Comparison of ENCODE assay signal across 1 cellular context in the genomic region with DNA sequence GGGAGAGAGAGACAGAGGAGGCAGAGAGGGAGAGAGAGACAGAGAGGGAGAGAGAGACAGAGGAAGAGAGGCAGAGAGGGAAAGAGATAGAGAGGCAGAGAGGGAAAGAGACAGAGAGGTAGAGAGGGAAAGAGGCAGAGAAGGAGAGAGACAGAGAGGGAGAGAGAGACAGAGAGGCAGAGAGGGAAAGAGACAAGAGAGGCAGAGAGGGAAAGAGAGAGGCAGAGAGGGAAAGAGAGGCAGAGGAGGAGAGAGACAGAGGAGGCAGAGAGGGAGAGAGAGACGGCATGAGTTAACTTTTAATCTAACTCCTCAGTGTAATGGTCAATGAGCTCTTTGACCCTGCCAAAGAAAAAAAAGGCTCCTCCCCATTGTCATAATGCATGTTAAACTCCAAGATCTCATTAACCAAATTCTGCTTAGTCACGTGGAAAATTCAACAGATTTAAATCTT.
TF ChIP-seq lines count a peak whose summit lies in the region.

No MANE protein-coding gene starts in this region.

TF ChIP-seq in HepG2, 621 proteins besides CTCF, POLR2A, EP300 and RAD21 (continued from another document and continues in another):
- TF ChIP-seq LCORL (IDR thresholded peaks at IDR 0.05) (0 out of 2 replicates have a peak, but pooled peaks have one; percentile 51), LCORL (CRISPR knock-in tag; IDR thresholded peaks at IDR 0.05) (0 out of 2 replicates have a peak, but pooled peaks have one; percentile 27), ZNF652 (CRISPR knock-in tag; IDR thresholded peaks at IDR 0.05; ENCODE audit: borderline replicate concordance, low read depth) (peak; percentile 82), ZNF746 (CRISPR knock-in tag; IDR thresholded peaks at IDR 0.05) (no peak), ZNF10 (CRISPR knock-in tag; IDR thresholded peaks at IDR 0.05; ENCODE audit: borderline replicate concordance, low read depth) (no peak), SKI (IDR thresholded peaks at IDR 0.05; ENCODE audit: partially characterized antibody) (no peak), NR2C2 (CRISPR knock-in tag; IDR thresholded peaks at IDR 0.05; ENCODE audit: borderline replicate concordance) (peak; percentile 22; the same call in 1 of the 2 replicates), ADNP (CRISPR knock-in tag; IDR thresholded peaks at IDR 0.05) (no peak), ZNF75D (CRISPR knock-in tag; IDR thresholded peaks at IDR 0.05; ENCODE audit: borderline replicate concordance) (no peak), SIN3A (IDR thresholded peaks at IDR 0.05; ENCODE audit: borderline replicate concordance, low read depth, low read length) (no peak), SALL2 (CRISPR knock-in tag; IDR thresholded peaks at IDR 0.05) (peak; percentile 61; the same call in 1 of the 2 replicates), SP5 (CRISPR knock-in tag; IDR thresholded peaks at IDR 0.05; ENCODE audit: borderline replicate concordance, low read depth) (peak; percentile 57; the same call in 1 of the 2 replicates), ZFP37 (CRISPR knock-in tag; IDR thresholded peaks at IDR 0.05; ENCODE audit: borderline replicate concordance) (0 out of 2 replicates have a peak, but pooled peaks have one; percentile 31), NRL (CRISPR knock-in tag; IDR thresholded peaks at IDR 0.05; ENCODE audit: borderline replicate concordance) (no peak), ZNF446 (CRISPR knock-in tag; IDR thresholded peaks at IDR 0.05) (no peak), NR2F6 (IDR thresholded peaks at IDR 0.05) (no peak), NR2F6 (CRISPR knock-in tag; IDR thresholded peaks at IDR 0.05) (peak; percentile 75), YEATS4 (CRISPR knock-in tag; IDR thresholded peaks at IDR 0.05; ENCODE audit: borderline replicate concordance) (0 out of 2 replicates have a peak, but pooled peaks have one; percentile 26), SNAPC2 (CRISPR knock-in tag; IDR thresholded peaks at IDR 0.05) (peak; percentile 68; the same call in 1 of the 2 replicates), REPIN1 (CRISPR knock-in tag; IDR thresholded peaks at IDR 0.05; ENCODE audit: borderline replicate concordance, low read depth) (0 out of 2 replicates have a peak, but pooled peaks have one; percentile 31), NFE2L2 (IDR thresholded peaks at IDR 0.05; ENCODE audit: low read length) (peak; percentile 73; the same call in 1 of the 2 replicates)
- TF ChIP-seq, protein P1, sequence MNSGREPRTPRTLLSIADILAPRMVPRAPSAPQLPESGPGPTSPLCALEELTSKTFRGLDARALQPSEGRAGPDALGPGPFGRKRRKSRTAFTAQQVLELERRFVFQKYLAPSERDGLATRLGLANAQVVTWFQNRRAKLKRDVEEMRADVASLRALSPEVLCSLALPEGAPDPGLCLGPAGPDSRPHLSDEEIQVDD (CRISPR knock-in tag; IDR thresholded peaks at IDR 0.05; ENCODE audit: borderline replicate concordance) = no peak
- TF ChIP-seq, protein P2, sequence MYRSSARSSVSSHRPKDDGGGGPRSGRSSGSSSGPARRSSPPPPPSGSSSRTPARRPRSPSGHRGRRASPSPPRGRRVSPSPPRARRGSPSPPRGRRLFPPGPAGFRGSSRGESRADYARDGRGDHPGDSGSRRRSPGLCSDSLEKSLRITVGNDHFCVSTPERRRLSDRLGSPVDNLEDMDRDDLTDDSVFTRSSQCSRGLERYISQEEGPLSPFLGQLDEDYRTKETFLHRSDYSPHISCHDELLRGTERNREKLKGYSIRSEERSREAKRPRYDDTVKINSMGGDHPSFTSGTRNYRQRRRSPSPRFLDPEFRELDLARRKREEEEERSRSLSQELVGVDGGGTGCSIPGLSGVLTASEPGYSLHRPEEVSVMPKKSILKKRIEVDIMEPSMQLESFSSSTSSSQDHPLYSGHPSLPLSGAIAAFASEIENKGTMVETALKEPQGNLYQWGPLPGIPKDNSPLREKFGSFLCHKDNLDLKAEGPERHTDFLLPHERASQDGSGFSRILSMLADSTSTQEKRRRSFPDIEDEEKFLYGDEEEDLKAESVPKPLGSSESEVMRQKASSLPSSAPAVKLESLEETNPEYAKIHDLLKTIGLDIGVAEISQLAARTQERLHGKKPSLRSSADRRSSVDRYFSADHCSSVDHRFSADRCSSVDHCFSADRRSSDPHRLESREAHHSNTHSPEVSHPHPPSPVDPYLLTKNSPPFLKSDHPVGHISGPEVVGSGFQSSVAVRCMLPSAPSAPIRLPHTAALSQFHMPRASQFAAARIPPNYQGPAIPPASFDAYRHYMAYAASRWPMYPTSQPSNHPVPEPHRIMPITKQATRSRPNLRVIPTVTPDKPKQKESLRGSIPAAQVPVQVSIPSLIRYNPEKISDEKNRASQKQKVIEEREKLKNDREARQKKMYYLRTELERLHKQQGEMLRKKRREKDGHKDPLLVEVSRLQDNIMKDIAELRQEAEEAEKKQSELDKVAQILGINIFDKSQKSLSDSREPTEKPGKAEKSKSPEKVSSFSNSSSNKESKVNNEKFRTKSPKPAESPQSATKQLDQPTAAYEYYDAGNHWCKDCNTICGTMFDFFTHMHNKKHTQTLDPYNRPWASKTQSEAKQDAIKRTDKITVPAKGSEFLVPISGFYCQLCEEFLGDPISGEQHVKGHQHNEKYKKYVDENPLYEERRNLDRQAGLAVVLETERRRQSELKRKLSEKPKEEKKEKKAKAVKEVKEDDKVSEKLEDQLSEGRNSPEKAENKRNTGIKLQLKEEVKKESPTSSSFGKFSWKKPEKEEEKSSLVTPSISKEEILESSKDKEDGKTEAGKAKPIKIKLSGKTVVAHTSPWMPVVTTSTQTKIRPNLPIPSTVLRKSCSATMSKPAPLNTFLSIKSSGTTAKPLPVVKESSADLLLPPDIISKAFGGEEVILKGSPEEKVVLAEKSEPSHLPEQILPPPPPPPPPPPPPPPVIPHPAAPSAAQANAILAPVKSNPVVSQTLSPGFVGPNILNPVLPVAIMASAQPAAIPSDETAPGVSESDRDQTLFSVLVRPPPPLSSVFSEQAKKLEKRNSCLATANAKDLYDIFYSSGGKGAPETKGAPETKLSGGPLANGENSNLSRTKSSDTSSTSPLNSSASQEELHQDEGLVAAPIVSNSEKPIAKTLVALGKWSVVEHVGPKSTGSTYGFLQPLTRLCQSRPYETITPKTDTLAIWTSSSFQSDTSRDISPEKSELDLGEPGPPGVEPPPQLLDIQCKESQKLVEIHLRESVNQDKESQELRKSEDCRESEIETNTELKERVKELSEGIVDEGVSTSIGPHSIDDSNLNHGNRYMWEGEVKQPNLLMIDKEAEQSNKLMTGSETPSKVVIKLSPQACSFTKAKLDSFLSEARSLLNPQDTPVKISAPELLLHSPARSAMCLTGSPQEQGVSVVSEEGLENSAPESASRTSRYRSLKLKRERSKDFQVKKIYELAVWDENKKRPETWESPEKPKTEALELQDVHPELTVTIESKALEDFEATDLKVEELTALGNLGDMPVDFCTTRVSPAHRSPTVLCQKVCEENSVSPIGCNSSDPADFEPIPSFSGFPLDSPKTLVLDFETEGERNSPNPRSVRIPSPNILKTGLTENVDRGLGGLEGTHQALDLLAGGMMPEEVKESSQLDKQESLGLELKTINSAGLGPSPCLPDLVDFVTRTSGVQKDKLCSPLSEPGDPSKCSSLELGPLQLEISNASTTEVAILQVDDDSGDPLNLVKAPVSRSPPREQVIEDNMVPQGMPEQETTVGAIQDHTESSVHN (CRISPR knock-in tag; IDR thresholded peaks at IDR 0.05) = no peak
- TF ChIP-seq, protein P3, sequence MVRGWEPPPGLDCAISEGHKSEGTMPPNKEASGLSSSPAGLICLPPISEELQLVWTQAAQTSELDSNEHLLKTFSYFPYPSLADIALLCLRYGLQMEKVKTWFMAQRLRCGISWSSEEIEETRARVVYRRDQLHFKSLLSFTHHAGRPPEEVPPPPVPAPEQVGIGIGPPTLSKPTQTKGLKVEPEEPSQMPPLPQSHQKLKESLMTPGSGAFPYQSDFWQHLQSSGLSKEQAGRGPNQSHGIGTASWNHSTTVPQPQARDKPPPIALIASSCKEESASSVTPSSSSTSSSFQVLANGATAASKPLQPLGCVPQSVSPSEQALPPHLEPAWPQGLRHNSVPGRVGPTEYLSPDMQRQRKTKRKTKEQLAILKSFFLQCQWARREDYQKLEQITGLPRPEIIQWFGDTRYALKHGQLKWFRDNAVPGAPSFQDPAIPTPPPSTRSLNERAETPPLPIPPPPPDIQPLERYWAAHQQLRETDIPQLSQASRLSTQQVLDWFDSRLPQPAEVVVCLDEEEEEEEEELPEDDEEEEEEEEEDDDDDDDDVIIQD (CRISPR knock-in tag; IDR thresholded peaks at IDR 0.05; ENCODE audit: low read depth) = 0 out of 2 replicates have a peak, but pooled peaks have one; percentile 17
- TF ChIP-seq, protein P4, sequence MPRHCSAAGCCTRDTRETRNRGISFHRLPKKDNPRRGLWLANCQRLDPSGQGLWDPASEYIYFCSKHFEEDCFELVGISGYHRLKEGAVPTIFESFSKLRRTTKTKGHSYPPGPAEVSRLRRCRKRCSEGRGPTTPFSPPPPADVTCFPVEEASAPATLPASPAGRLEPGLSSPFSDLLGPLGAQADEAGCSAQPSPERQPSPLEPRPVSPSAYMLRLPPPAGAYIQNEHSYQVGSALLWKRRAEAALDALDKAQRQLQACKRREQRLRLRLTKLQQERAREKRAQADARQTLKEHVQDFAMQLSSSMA (CRISPR knock-in tag; IDR thresholded peaks at IDR 0.05) = 0 out of 2 replicates have a peak, but pooled peaks have one; percentile 46
- TF ChIP-seq, protein P5, sequence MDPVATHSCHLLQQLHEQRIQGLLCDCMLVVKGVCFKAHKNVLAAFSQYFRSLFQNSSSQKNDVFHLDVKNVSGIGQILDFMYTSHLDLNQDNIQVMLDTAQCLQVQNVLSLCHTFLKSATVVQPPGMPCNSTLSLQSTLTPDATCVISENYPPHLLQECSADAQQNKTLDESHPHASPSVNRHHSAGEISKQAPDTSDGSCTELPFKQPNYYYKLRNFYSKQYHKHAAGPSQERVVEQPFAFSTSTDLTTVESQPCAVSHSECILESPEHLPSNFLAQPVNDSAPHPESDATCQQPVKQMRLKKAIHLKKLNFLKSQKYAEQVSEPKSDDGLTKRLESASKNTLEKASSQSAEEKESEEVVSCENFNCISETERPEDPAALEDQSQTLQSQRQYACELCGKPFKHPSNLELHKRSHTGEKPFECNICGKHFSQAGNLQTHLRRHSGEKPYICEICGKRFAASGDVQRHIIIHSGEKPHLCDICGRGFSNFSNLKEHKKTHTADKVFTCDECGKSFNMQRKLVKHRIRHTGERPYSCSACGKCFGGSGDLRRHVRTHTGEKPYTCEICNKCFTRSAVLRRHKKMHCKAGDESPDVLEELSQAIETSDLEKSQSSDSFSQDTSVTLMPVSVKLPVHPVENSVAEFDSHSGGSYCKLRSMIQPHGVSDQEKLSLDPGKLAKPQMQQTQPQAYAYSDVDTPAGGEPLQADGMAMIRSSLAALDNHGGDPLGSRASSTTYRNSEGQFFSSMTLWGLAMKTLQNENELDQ (CRISPR knock-in tag; IDR thresholded peaks at IDR 0.05; ENCODE audit: borderline replicate concordance) = no peak
- TF ChIP-seq, protein P6, sequence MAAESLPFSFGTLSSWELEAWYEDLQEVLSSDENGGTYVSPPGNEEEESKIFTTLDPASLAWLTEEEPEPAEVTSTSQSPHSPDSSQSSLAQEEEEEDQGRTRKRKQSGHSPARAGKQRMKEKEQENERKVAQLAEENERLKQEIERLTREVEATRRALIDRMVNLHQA (CRISPR knock-in tag; IDR thresholded peaks at IDR 0.05) = no peak
- TF ChIP-seq, protein P7, sequence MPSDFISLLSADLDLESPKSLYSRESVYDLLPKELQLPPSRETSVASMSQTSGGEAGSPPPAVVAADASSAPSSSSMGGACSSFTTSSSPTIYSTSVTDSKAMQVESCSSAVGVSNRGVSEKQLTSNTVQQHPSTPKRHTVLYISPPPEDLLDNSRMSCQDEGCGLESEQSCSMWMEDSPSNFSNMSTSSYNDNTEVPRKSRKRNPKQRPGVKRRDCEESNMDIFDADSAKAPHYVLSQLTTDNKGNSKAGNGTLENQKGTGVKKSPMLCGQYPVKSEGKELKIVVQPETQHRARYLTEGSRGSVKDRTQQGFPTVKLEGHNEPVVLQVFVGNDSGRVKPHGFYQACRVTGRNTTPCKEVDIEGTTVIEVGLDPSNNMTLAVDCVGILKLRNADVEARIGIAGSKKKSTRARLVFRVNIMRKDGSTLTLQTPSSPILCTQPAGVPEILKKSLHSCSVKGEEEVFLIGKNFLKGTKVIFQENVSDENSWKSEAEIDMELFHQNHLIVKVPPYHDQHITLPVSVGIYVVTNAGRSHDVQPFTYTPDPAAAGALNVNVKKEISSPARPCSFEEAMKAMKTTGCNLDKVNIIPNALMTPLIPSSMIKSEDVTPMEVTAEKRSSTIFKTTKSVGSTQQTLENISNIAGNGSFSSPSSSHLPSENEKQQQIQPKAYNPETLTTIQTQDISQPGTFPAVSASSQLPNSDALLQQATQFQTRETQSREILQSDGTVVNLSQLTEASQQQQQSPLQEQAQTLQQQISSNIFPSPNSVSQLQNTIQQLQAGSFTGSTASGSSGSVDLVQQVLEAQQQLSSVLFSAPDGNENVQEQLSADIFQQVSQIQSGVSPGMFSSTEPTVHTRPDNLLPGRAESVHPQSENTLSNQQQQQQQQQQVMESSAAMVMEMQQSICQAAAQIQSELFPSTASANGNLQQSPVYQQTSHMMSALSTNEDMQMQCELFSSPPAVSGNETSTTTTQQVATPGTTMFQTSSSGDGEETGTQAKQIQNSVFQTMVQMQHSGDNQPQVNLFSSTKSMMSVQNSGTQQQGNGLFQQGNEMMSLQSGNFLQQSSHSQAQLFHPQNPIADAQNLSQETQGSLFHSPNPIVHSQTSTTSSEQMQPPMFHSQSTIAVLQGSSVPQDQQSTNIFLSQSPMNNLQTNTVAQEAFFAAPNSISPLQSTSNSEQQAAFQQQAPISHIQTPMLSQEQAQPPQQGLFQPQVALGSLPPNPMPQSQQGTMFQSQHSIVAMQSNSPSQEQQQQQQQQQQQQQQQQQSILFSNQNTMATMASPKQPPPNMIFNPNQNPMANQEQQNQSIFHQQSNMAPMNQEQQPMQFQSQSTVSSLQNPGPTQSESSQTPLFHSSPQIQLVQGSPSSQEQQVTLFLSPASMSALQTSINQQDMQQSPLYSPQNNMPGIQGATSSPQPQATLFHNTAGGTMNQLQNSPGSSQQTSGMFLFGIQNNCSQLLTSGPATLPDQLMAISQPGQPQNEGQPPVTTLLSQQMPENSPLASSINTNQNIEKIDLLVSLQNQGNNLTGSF (CRISPR knock-in tag; IDR thresholded peaks at IDR 0.05) = no peak
- TF ChIP-seq, protein P8, sequence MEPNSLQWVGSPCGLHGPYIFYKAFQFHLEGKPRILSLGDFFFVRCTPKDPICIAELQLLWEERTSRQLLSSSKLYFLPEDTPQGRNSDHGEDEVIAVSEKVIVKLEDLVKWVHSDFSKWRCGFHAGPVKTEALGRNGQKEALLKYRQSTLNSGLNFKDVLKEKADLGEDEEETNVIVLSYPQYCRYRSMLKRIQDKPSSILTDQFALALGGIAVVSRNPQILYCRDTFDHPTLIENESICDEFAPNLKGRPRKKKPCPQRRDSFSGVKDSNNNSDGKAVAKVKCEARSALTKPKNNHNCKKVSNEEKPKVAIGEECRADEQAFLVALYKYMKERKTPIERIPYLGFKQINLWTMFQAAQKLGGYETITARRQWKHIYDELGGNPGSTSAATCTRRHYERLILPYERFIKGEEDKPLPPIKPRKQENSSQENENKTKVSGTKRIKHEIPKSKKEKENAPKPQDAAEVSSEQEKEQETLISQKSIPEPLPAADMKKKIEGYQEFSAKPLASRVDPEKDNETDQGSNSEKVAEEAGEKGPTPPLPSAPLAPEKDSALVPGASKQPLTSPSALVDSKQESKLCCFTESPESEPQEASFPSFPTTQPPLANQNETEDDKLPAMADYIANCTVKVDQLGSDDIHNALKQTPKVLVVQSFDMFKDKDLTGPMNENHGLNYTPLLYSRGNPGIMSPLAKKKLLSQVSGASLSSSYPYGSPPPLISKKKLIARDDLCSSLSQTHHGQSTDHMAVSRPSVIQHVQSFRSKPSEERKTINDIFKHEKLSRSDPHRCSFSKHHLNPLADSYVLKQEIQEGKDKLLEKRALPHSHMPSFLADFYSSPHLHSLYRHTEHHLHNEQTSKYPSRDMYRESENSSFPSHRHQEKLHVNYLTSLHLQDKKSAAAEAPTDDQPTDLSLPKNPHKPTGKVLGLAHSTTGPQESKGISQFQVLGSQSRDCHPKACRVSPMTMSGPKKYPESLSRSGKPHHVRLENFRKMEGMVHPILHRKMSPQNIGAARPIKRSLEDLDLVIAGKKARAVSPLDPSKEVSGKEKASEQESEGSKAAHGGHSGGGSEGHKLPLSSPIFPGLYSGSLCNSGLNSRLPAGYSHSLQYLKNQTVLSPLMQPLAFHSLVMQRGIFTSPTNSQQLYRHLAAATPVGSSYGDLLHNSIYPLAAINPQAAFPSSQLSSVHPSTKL (CRISPR knock-in tag; IDR thresholded peaks at IDR 0.05) = peak; percentile 38; the same call in 1 of the 2 replicates
